ENCODE assay signal across 9 cellular contexts in the genomic region with DNA sequence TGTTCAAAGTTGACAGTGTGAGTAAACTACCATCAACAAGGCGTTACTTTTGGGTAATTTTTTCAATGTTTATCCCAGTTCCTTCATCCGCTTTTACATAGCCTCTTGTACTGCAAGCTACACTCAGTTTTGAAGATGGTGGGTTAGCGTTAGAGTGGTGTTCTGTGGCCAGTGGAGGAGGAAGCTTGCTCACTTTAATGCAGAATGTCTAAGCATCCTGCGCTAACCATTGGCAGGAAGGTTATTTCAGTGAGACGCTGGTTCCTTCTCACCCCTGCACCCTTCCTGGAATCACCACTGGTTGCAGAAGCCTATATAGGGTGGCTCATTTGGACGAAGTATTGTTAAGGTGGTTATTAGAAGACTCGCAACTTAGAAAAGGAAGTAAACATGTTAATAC.
DNase-seq lines count a peak whose midpoint lies in the region.
"Had no signal": no experiment of that assay in that cellular context is flagged by ENCODE, and none has a peak within 500 bp of the region (broad histone marks: within the 10 kb centered on the region; RNA-seq: fewer than 3 reads in every experiment).

No MANE protein-coding gene starts in this region.

- no peaks in the 10 kb centered on the region for H3K9me3 ChIP-seq in skeletal muscle tissue (ENCODE audit: control insufficient read depth in 3 of 3, low read length in 3 of 3)

- H3K27ac Mint-ChIP-seq in IgD-negative memory B cell = peak overlapping the region; percentile 87 to 96 (median 91)
- H3K27ac Mint-ChIP-seq in activated naive CD8-positive, alpha-beta T cell = no peak overlapping the region
- H3K27ac Mint-ChIP-seq: endodermal cell had no signal

- DNase-seq in KG1 (lab: John Stamatoyannopoulos, UW) (no peak), posterior cingulate gyrus (no peak), NCI-H2081 treated with DMSO at 0.1 percent for 48 hours (lab: John Stamatoyannopoulos, UW) (no peak)
- DNase-seq: endodermal cell, NCI-H1436 had no signal

- H3K9me3 Mint-ChIP-seq in IgD-negative memory B cell = no peaks in the 10 kb centered on the region
- no peaks in the 10 kb centered on the region for H3K9me3 Mint-ChIP-seq in activated naive CD8-positive, alpha-beta T cell (ENCODE audit: low read depth)
- H3K9me3 Mint-ChIP-seq: endodermal cell had no signal

- intact Hi-C loops in posterior cingulate gyrus (cut with DNase I) = no loop called here

- H3K4me1 ChIP-seq in skeletal muscle tissue (ENCODE audit: control insufficient read depth in 3 of 3, insufficient read depth in 3 of 3, low read length in 3 of 3) = peaks cover 7 to 34% (median 30%) of the 10 kb centered on the region in 3 donors

- H3K4me3 ChIP-seq in GM08714 (ENCODE audit: low read length) = peak overlapping the region; percentile 37; the same call in 1 of the 2 replicates
- H3K4me3 ChIP-seq in skeletal muscle tissue (ENCODE audit: low read length in 3 of 3) = no peak overlapping the region

- H3K27ac ChIP-seq in skeletal muscle tissue (ENCODE audit: low read depth, low read length) = peak overlapping the region; percentile 10

- H3K9ac ChIP-seq in skeletal muscle tissue (ENCODE audit: low read depth in 1 of 3, low read length in 3 of 3) = no peak overlapping the region

- H3K4me3 Mint-ChIP-seq in IgD-negative memory B cell = peak overlapping the region; percentile 79 to 93 (median 84)
- peak overlapping the region; percentile 84 for H3K4me3 Mint-ChIP-seq in activated naive CD8-positive, alpha-beta T cell
- H3K4me3 Mint-ChIP-seq: endodermal cell had no signal

- H3K4me1 Mint-ChIP-seq in IgD-negative memory B cell = peaks cover 56 to 88% (median 74%) of the 10 kb centered on the region in 3 donors
- peaks cover 8% of the 10 kb centered on the region for H3K4me1 Mint-ChIP-seq in activated naive CD8-positive, alpha-beta T cell (ENCODE audit: low read depth)

- peaks cover 0 to 2% (median 0%) of the 10 kb centered on the region in 3 donors for H3K36me3 ChIP-seq in skeletal muscle tissue (ENCODE audit: control insufficient read depth in 3 of 3, insufficient read depth in 3 of 3, low read length in 3 of 3)

- H3K27me3 Mint-ChIP-seq in IgD-negative memory B cell = no peaks in the 10 kb centered on the region
- no peaks in the 10 kb centered on the region for H3K27me3 Mint-ChIP-seq in activated naive CD8-positive, alpha-beta T cell

- H3K27me3 ChIP-seq in skeletal muscle tissue (ENCODE audit: control insufficient read depth in 3 of 3, insufficient read depth in 3 of 3, low read length in 3 of 3) = no peaks in the 10 kb centered on the region

- H3K36me3 Mint-ChIP-seq in IgD-negative memory B cell = peaks cover 4% of the 10 kb centered on the region
- H3K36me3 Mint-ChIP-seq in activated naive CD8-positive, alpha-beta T cell = peaks cover 38% of the 10 kb centered on the region
